In genomic region chr13:42883771-42884170, GRCh38 we compare ENCODE assay signal across 9 cellular contexts.
DNase-seq lines count a peak whose midpoint lies in the region; ATAC-seq and TF ChIP-seq lines count a peak whose summit lies in the region.
"Had no signal": no experiment of that assay in that cellular context is flagged by ENCODE, and none has a peak within 500 bp of the region (broad histone marks: within the 10 kb centered on the region; RNA-seq: fewer than 3 reads in every experiment).

No MANE protein-coding gene starts in this region.

- peaks cover 15% of the 10 kb centered on the region for H3K27me3 Mint-ChIP-seq in activated CD8-positive, alpha-beta T cell treated with anti-CD3 and anti-CD28 coated beads for 36 hours

- DNase-seq in AG20443 (ENCODE audit: low spot score), result peak; percentile 78
- DNase-seq in HFF-Myc (ENCODE audit: extremely low read depth, low read depth), result peak; percentile 64
- DNase-seq in SJSA1 (ENCODE audit: low read depth in 1 of 2, low spot score in 2 of 2), result peak; percentile 43 to 53
- DNase-seq in left cardiac atrium, result no peak
- no peak for DNase-seq in stimulated activated CD4-positive, alpha-beta T cell treated with anti-CD3 and anti-CD28 coated beads, Interleukin-12 subunit alpha, Interleukin-12 subunit beta, amount 100 ng/mL, for 4 hours
- DNase-seq in activated CD8-positive, alpha-beta T cell treated with anti-CD3 and anti-CD28 coated beads for 36 hours, result no peak
- DNase-seq in stimulated activated CD4-positive, alpha-beta T cell treated with anti-CD3 and anti-CD28 coated beads, Interleukin-4, amount 100 ng/mL, for 24 hours, result no peak

- H3K36me3 Mint-ChIP-seq in activated CD8-positive, alpha-beta T cell treated with anti-CD3 and anti-CD28 coated beads for 36 hours (ENCODE audit: low read depth), result peaks cover 8% of the 10 kb centered on the region

- no peaks in the 10 kb centered on the region for H3K9me3 Mint-ChIP-seq in activated CD8-positive, alpha-beta T cell treated with anti-CD3 and anti-CD28 coated beads for 36 hours

- H3K27ac Mint-ChIP-seq in activated CD8-positive, alpha-beta T cell treated with anti-CD3 and anti-CD28 coated beads for 36 hours, result no peak overlapping the region

- no peaks in the 10 kb centered on the region for H3K4me1 Mint-ChIP-seq in activated CD8-positive, alpha-beta T cell treated with anti-CD3 and anti-CD28 coated beads for 36 hours (ENCODE audit: low read depth)

- peak; percentile 20 for TF ChIP-seq CTCF in HFF-Myc (IDR thresholded peaks at IDR 0.05; ENCODE audit: low read depth, low read length, missing control alignments)
- TF ChIP-seq CTCF in activated CD8-positive, alpha-beta T cell treated with anti-CD3 and anti-CD28 coated beads for 36 hours (IDR thresholded peaks at IDR 0.05), result no peak

- H3K27ac ChIP-seq in SJSA1, result 0 out of 2 replicates have a peak overlapping the region, but pooled peaks have one; percentile 5
- H3K27ac ChIP-seq: gastrocnemius medialis had no signal

- H3K36me3 ChIP-seq in SJSA1, result no peaks in the 10 kb centered on the region
- H3K36me3 ChIP-seq: gastrocnemius medialis had no signal

- intact Hi-C loops in left cardiac atrium (cut with DNase I), result no loop called here
- intact Hi-C loops in activated CD8-positive, alpha-beta T cell treated with anti-CD3 and anti-CD28 coated beads for 36 hours (cut with micrococcal nuclease), result no loop called here

- no peaks in the 10 kb centered on the region for H3K9me3 ChIP-seq in SJSA1 (replicated peaks)
- H3K9me3 ChIP-seq: gastrocnemius medialis had no signal

- CTCF ChIA-PET in activated CD8-positive, alpha-beta T cell treated with anti-CD3 and anti-CD28 coated beads for 36 hours (lab: Charles Lee), result interaction anchor here (1.1 kb wide), 1 partner anchor 86 kb away, joined by 3 read pairs; no protein-coding TSS in a partner anchor

- peaks cover 14% of the 10 kb centered on the region for H3K4me1 ChIP-seq in SJSA1 (replicated peaks)

- H3K4me3 ChIP-seq in HFF-Myc (replicated peaks; ENCODE audit: low read depth, low read length) (no peak overlapping the region), SJSA1 (no peak overlapping the region)
- H3K4me3 ChIP-seq: gastrocnemius medialis had no signal

- POLR2A ChIA-PET in activated CD8-positive, alpha-beta T cell treated with anti-CD3 and anti-CD28 coated beads for 36 hours (lab: Charles Lee), result no interaction called here

- ATAC-seq in left cardiac atrium, result peak; percentile 64 to 91
- no peak for ATAC-seq in HG02884 (IDR thresholded peaks at IDR 0.05; ENCODE audit: unreplicated experiment)
- ATAC-seq in activated CD8-positive, alpha-beta T cell treated with anti-CD3 and anti-CD28 coated beads for 36 hours, result no peak

- H3K27me3 ChIP-seq in SJSA1 (replicated peaks), result no peaks in the 10 kb centered on the region
- H3K27me3 ChIP-seq: gastrocnemius medialis had no signal

- no peak overlapping the region for H3K4me3 Mint-ChIP-seq in activated CD8-positive, alpha-beta T cell treated with anti-CD3 and anti-CD28 coated beads for 36 hours

Comparison
In these comparisons a context has a peak if more than half of its experiments do, and no peak if none do; other contexts are left out.
1. DNase-seq: peak in AG20443 (single experiment), HFF-Myc (single experiment) and SJSA1 (2 of 2); none in left cardiac atrium (single experiment), stimulated activated CD4-positive, alpha-beta T cell treated with anti-CD3 and anti-CD28 coated beads, Interleukin-12 subunit alpha, Interleukin-12 subunit beta, amount 100 ng/mL, for 4 hours (single experiment), activated CD8-positive, alpha-beta T cell treated with anti-CD3 and anti-CD28 coated beads for 36 hours (single experiment) and stimulated activated CD4-positive, alpha-beta T cell treated with anti-CD3 and anti-CD28 coated beads, Interleukin-4, amount 100 ng/mL, for 24 hours (single experiment).
2. ATAC-seq: peak in left cardiac atrium (2 of 2); none in HG02884 (single experiment) and activated CD8-positive, alpha-beta T cell treated with anti-CD3 and anti-CD28 coated beads for 36 hours (single experiment).